In genomic region chr1:63674238-63674864, GRCh38 we compare ENCODE assay signal across 9 cellular contexts.
DNase-seq lines count a peak whose midpoint lies in the region; ATAC-seq and TF ChIP-seq lines count a peak whose summit lies in the region.
"Had no signal": no experiment of that assay in that cellular context is flagged by ENCODE, and none has a peak within 500 bp of the region (broad histone marks: within the 10 kb centered on the region; RNA-seq: fewer than 3 reads in every experiment).

No MANE protein-coding gene starts in this region.

- H3K27ac Mint-ChIP-seq in stimulated activated naive CD8-positive, alpha-beta T cell treated with anti-CD3 and anti-CD28 coated beads, Interleukin-15, amount 100 ng/mL, for 72 hours, result no peak overlapping the region
- H3K27ac Mint-ChIP-seq: CD4-positive, CD25-positive, alpha-beta regulatory T cell had no signal

- no peak overlapping the region for H3K4me3 Mint-ChIP-seq in stimulated activated naive CD8-positive, alpha-beta T cell treated with anti-CD3 and anti-CD28 coated beads, Interleukin-15, amount 100 ng/mL, for 72 hours
- H3K4me3 Mint-ChIP-seq: CD4-positive, CD25-positive, alpha-beta regulatory T cell had no signal

- no peaks in the 10 kb centered on the region for H3K4me1 ChIP-seq in breast epithelium

- peak; percentile 44 for DNase-seq in NCI-H1694 treated with DMSO at 0.1 percent for 48 hours (lab: John Stamatoyannopoulos, UW)
- no peak for DNase-seq in NCI-H1694 (lab: John Stamatoyannopoulos, UW)
- DNase-seq in NCI-H510A (lab: John Stamatoyannopoulos, UW), result peak; percentile 4
- peak; percentile 54 to 60 for DNase-seq in breast epithelium (ENCODE audit: low spot score in 2 of 2)
- no peak for DNase-seq in kidney epithelial cell (ENCODE audit: low read depth)
- no peak for DNase-seq in stimulated activated naive CD8-positive, alpha-beta T cell treated with anti-CD3 and anti-CD28 coated beads, Interleukin-15, amount 100 ng/mL, for 72 hours
- no peak for DNase-seq in activated T-cell treated with anti-CD3 and anti-CD28 coated beads, Interleukin-2, amount 50 U/mL, for 1 hour

- no peaks in the 10 kb centered on the region for H3K9me3 ChIP-seq in breast epithelium

- H3K27me3 Mint-ChIP-seq in stimulated activated naive CD8-positive, alpha-beta T cell treated with anti-CD3 and anti-CD28 coated beads, Interleukin-15, amount 100 ng/mL, for 72 hours, result no peaks in the 10 kb centered on the region

- ATAC-seq in HG02623 (IDR thresholded peaks at IDR 0.05; ENCODE audit: unreplicated experiment), result peak; percentile 66
- peak; percentile 37 for ATAC-seq in stimulated activated naive CD8-positive, alpha-beta T cell treated with anti-CD3 and anti-CD28 coated beads, Interleukin-15, amount 100 ng/mL, for 72 hours

- H3K36me3 ChIP-seq in breast epithelium, result no peaks in the 10 kb centered on the region
- no peaks in the 10 kb centered on the region for H3K36me3 ChIP-seq in kidney epithelial cell (ENCODE audit: control insufficient read depth, insufficient read depth, low read length)

- no peak for TF ChIP-seq POLR2A in breast epithelium (IDR thresholded peaks at IDR 0.05)

- peak; percentile 16 to 61 (median 55) for TF ChIP-seq CTCF in breast epithelium (IDR thresholded peaks at IDR 0.05)
- TF ChIP-seq CTCF in kidney epithelial cell (IDR thresholded peaks at IDR 0.05; ENCODE audit: insufficient read depth, low read length, poor library complexity, severe bottlenecking), result peak; percentile 87

- peaks cover 0 to 1% of the 10 kb centered on the region in 2 donors for H3K9me3 Mint-ChIP-seq in stimulated activated naive CD8-positive, alpha-beta T cell treated with anti-CD3 and anti-CD28 coated beads, Interleukin-15, amount 100 ng/mL, for 72 hours

- H3K4me3 ChIP-seq in breast epithelium, result no peak overlapping the region
- H3K4me3 ChIP-seq in kidney epithelial cell (ENCODE audit: low read depth, low read length), result no peak overlapping the region

- intact Hi-C loops in breast epithelium (cut with DNase I; ENCODE audit: low total_unique reads), result no loop called here

- no peaks in the 10 kb centered on the region for H3K4me1 Mint-ChIP-seq in stimulated activated naive CD8-positive, alpha-beta T cell treated with anti-CD3 and anti-CD28 coated beads, Interleukin-15, amount 100 ng/mL, for 72 hours
- H3K4me1 Mint-ChIP-seq: CD4-positive, CD25-positive, alpha-beta regulatory T cell had no signal

- peak overlapping the region; percentile 54 to 64 for H3K27ac ChIP-seq in breast epithelium

- H3K27me3 ChIP-seq in breast epithelium (no peaks in the 10 kb centered on the region), kidney epithelial cell (ENCODE audit: control insufficient read depth, insufficient read depth, low read length) (no peaks in the 10 kb centered on the region)

Comparison
In these comparisons a context has a peak if more than half of its experiments do, and no peak if none do; other contexts are left out.
1. DNase-seq: peak in NCI-H1694 treated with DMSO at 0.1 percent for 48 hours (single experiment), NCI-H510A (single experiment) and breast epithelium (2 of 2); none in NCI-H1694 (single experiment), kidney epithelial cell (single experiment), stimulated activated naive CD8-positive, alpha-beta T cell treated with anti-CD3 and anti-CD28 coated beads, Interleukin-15, amount 100 ng/mL, for 72 hours (0 of 2) and activated T-cell treated with anti-CD3 and anti-CD28 coated beads, Interleukin-2, amount 50 U/mL, for 1 hour (single experiment).